In genomic region chr22:26429458-26430238, GRCh38 we compare ENCODE assay signal across 8 cellular contexts. TPM values are rescaled to one million over a fixed set of nuclear protein-coding genes. Genes with fewer than 3 reads are reported as not detected.
A peak's percentile ranks its signal among the peaks of the same experiment; 100 is the strongest.
DNase-seq lines count a peak whose midpoint lies in the region; ATAC-seq and TF ChIP-seq lines count a peak whose summit lies in the region.

No MANE protein-coding gene starts in this region.

- H3K79me2 ChIP-seq in osteoblast (ENCODE audit: insufficient read depth, low read length): no peaks in the 10 kb centered on the region

- H3K36me3 ChIP-seq in HAP-1 (replicated peaks): no peaks in the 10 kb centered on the region
- H3K36me3 ChIP-seq in RWPE2 (ENCODE audit: low read depth): peaks cover 2% of the 10 kb centered on the region; the same call in 1 of the 2 replicates
- H3K36me3 ChIP-seq in endocrine pancreas (ENCODE audit: control insufficient read depth, insufficient read depth, low read length): no peaks in the 10 kb centered on the region
- H3K36me3 ChIP-seq in osteoblast (ENCODE audit: insufficient read depth, low read length): no peaks in the 10 kb centered on the region

- H4K20me1 ChIP-seq in osteoblast (ENCODE audit: insufficient read depth, low read length): peaks cover 2% of the 10 kb centered on the region

- H3K27me3 ChIP-seq in HAP-1 (ENCODE audit: low read depth) (peaks cover 3% of the 10 kb centered on the region; the same call in 1 of the 2 replicates), RWPE2 (ENCODE audit: insufficient read depth, poor library complexity, severe bottlenecking) (no peaks in the 10 kb centered on the region), endocrine pancreas (ENCODE audit: control insufficient read depth, insufficient read depth, low read length) (no peaks in the 10 kb centered on the region), osteoblast (ENCODE audit: insufficient read depth, low read length) (peaks cover 22% of the 10 kb centered on the region)

- DNase-seq in G401 (ENCODE audit: low spot score) (peak; percentile 33), HAP-1 (ENCODE audit: low spot score in 2 of 2) (no peak), RWPE2 (ENCODE audit: low spot score) (no peak), osteoblast (ENCODE audit: insufficient read length, low spot score, missing footprints) (no peak), SKM-1 treated with dmso at 0.1 percent for 144 hours (lab: John Stamatoyannopoulos, UW; ENCODE audit: unreplicated experiment) (no peak), hippocampal formation (lab: John Stamatoyannopoulos, UW) (no peak), NCI-H748 (lab: John Stamatoyannopoulos, UW; ENCODE audit: unreplicated experiment) (no peak)

- peak overlapping the region; percentile 67 for H3K4me2 ChIP-seq in osteoblast (ENCODE audit: insufficient read depth, low read length)

- H3K4me1 ChIP-seq in HAP-1: no peaks in the 10 kb centered on the region
- peaks cover 15% of the 10 kb centered on the region for H3K4me1 ChIP-seq in RWPE2 (ENCODE audit: insufficient read depth, poor library complexity, severe bottlenecking)
- H3K4me1 ChIP-seq in endocrine pancreas (ENCODE audit: control insufficient read depth, insufficient read depth, low read length): no peaks in the 10 kb centered on the region
- H3K4me1 ChIP-seq in osteoblast (ENCODE audit: insufficient read depth, low read length): peaks cover 5% of the 10 kb centered on the region

- no peak; the same call in 1 of the 3 replicates for ATAC-seq in RWPE2 (ENCODE audit: low read depth)

- TF ChIP-seq CTCF in RWPE2 (IDR thresholded peaks at IDR 0.05; ENCODE audit: poor library complexity, severe bottlenecking): no peak
- TF ChIP-seq CTCF in osteoblast (IDR thresholded peaks at IDR 0.05; ENCODE audit: extremely low read depth, low read depth, low read length): no peak

- no peaks in the 10 kb centered on the region for H3K9me3 ChIP-seq in HAP-1
- no peaks in the 10 kb centered on the region for H3K9me3 ChIP-seq in RWPE2 (ENCODE audit: severe bottlenecking)
- no peaks in the 10 kb centered on the region for H3K9me3 ChIP-seq in endocrine pancreas (ENCODE audit: control insufficient read depth, low read length)
- no peaks in the 10 kb centered on the region for H3K9me3 ChIP-seq in osteoblast (ENCODE audit: low read depth, low read length)

- peak overlapping the region; percentile 25 for H2AFZ ChIP-seq in osteoblast (ENCODE audit: low read length)

- peak overlapping the region; percentile 65 for H3K27ac ChIP-seq in RWPE2 (ENCODE audit: poor library complexity, severe bottlenecking)
- H3K27ac ChIP-seq in osteoblast (ENCODE audit: low read depth, low read length): no peak overlapping the region

- H3K4me3 ChIP-seq in HAP-1: peak overlapping the region; percentile 27
- peak overlapping the region; percentile 98 for H3K4me3 ChIP-seq in RWPE2 (ENCODE audit: severe bottlenecking)
- no peak overlapping the region for H3K4me3 ChIP-seq in endocrine pancreas (ENCODE audit: control insufficient read depth, insufficient read depth, low read length)
- peak overlapping the region; percentile 91 for H3K4me3 ChIP-seq in osteoblast (ENCODE audit: insufficient read depth, low read length)

- in situ Hi-C loops in G401 (cut with HindIII; ENCODE audit: low sequenced_read_pairs): no loop called here
- in situ Hi-C loops in HAP-1 (cut with MboI; ENCODE audit: low sequenced_read_pairs): no loop called here

- H3K9ac ChIP-seq in endocrine pancreas (ENCODE audit: control insufficient read depth, insufficient read depth, low read length): peak overlapping the region; percentile 24

RNA-seq across cellular contexts. Expression of gene ASPHD2, which starts 0.6 kb away (rescaled TPM):
- 2.8 and 3.2 TPM in 2 replicates for total RNA-seq in G401 (2014; rRNA removed; shearing (Covaris generic))
- total RNA-seq in osteoblast: 3.2 and 6.2 TPM in 2 replicates

RNA-seq across cellular contexts. Expression of gene HPS4, which starts 53.9 kb away (rescaled TPM):
- 23.6 and 32.7 TPM in 2 replicates for total RNA-seq in G401 (2014; rRNA removed; shearing (Covaris generic))
- 47.4 and 47.7 TPM in 2 replicates for total RNA-seq in osteoblast

RNA-seq across cellular contexts. Expression of gene SRRD, which starts 54.0 kb away (rescaled TPM):
- 32.4 and 47.1 TPM in 2 replicates for total RNA-seq in G401 (2014; rRNA removed; shearing (Covaris generic))
- total RNA-seq in osteoblast: 9.7 and 11.2 TPM in 2 replicates
